ENCODE assay signal across 1 cellular context in genomic region chr1:92544756-92545165, GRCh38.
TF ChIP-seq lines count a peak whose summit lies in the region.

No MANE protein-coding gene starts in this region.

TF ChIP-seq in K562, 482 proteins besides CTCF, POLR2A, EP300 and RAD21 (continued from another document and continues in another):
- TF ChIP-seq ZNF436 (CRISPR knock-in tag; IDR thresholded peaks at IDR 0.05) (no peak), RNF2 (IDR thresholded peaks at IDR 0.05) (peak; percentile 96), THRA (IDR thresholded peaks at IDR 0.05) (no peak), PCBP2 (IDR thresholded peaks at IDR 0.05; ENCODE audit: low read depth, low read length, poor library complexity, severe bottlenecking) (no peak), MTA2 (IDR thresholded peaks at IDR 0.05; ENCODE audit: low read depth) (peak; percentile 99), RBM22 (IDR thresholded peaks at IDR 0.05; ENCODE audit: low read depth, low read length, poor library complexity, severe bottlenecking) (no peak), SMAD2 (IDR thresholded peaks at IDR 0.05; ENCODE audit: low read depth, low read length) (no peak), RAD51 (IDR thresholded peaks at IDR 0.05; ENCODE audit: borderline replicate concordance, low read depth) (peak; percentile 75), ZNF24 (IDR thresholded peaks at IDR 0.05) (no peak; the same call in 1 of the 2 replicates), ZNF644 (tag; IDR thresholded peaks at IDR 0.05; ENCODE audit: low read depth) (peak; percentile 98), MCM7 (IDR thresholded peaks at IDR 0.05) (no peak), ZNF347 (CRISPR knock-in tag; IDR thresholded peaks at IDR 0.05; ENCODE audit: low read depth) (no peak), NCOA6 (IDR thresholded peaks at IDR 0.05) (no peak), GATAD2B (IDR thresholded peaks at IDR 0.05; ENCODE audit: borderline replicate concordance) (peak; percentile 75), KHSRP (IDR thresholded peaks at IDR 0.05) (peak; percentile 95), ZNF695 (CRISPR knock-in tag; IDR thresholded peaks at IDR 0.05) (no peak), FOXM1 (IDR thresholded peaks at IDR 0.05; ENCODE audit: low read depth) (peak; percentile 98), FOXM1 (CRISPR knock-in tag; IDR thresholded peaks at IDR 0.05; ENCODE audit: low read depth) (no peak), FIP1L1 (IDR thresholded peaks at IDR 0.05; ENCODE audit: low read depth, low read length, poor library complexity, severe bottlenecking) (no peak), JUN (IDR thresholded peaks at IDR 0.05; ENCODE audit: borderline replicate concordance, low read depth, low read length) (peak; percentile 84), JUN (CRISPR knock-in tag; IDR thresholded peaks at IDR 0.05; ENCODE audit: borderline replicate concordance) (peak; percentile 85; the same call in 1 of the 2 replicates), PHTF2 (CRISPR knock-in tag; IDR thresholded peaks at IDR 0.05) (peak; percentile 62; the same call in 1 of the 2 replicates), PHF20 (IDR thresholded peaks at IDR 0.05; ENCODE audit: partially characterized antibody) (no peak), ZNF354B (CRISPR knock-in tag; IDR thresholded peaks at IDR 0.05) (peak; percentile 66; the same call in 1 of the 2 replicates), XRCC3 (IDR thresholded peaks at IDR 0.05) (no peak; the same call in 1 of the 2 replicates), SMARCE1 (IDR thresholded peaks at IDR 0.05) (peak; percentile 99), EWSR1 (IDR thresholded peaks at IDR 0.05; ENCODE audit: borderline replicate concordance, low read depth, partially characterized antibody) (no peak), MTA1 (IDR thresholded peaks at IDR 0.05; ENCODE audit: borderline replicate concordance) (peak; percentile 92), RBM15 (IDR thresholded peaks at IDR 0.05; ENCODE audit: insufficient read depth, low read length) (no peak), TRIM24 (IDR thresholded peaks at IDR 0.05) (peak; percentile 96 to 98), BCL6 (CRISPR knock-in tag; IDR thresholded peaks at IDR 0.05) (peak; percentile 78), MCM3 (IDR thresholded peaks at IDR 0.05) (no peak), JUND (IDR thresholded peaks at IDR 0.05; ENCODE audit: borderline replicate concordance, low read depth, low read length) (peak; percentile 94), JUND (tag; IDR thresholded peaks at IDR 0.05; ENCODE audit: borderline replicate concordance, low read depth, low read length) (peak; percentile 95; the same call in 2 of the 3 replicates), ZNF408 (CRISPR knock-in tag; IDR thresholded peaks at IDR 0.05; ENCODE audit: low read depth) (no peak)
- TF ChIP-seq, protein P1, sequence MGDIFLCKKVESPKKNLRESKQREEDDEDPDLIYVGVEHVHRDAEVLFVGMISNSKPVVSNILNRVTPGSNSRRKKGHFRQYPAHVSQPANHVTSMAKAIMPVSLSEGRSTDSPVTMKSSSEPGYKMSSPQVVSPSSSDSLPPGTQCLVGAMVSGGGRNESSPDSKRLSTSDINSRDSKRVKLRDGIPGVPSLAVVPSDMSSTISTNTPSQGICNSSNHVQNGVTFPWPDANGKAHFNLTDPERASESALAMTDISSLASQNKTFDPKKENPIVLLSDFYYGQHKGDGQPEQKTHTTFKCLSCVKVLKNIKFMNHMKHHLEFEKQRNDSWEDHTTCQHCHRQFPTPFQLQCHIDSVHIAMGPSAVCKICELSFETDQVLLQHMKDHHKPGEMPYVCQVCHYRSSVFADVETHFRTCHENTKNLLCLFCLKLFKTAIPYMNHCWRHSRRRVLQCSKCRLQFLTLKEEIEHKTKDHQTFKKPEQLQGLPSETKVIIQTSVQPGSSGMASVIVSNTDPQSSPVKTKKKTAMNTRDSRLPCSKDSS (IDR thresholded peaks at IDR 0.05; ENCODE audit: low read depth, partially characterized antibody): no peak
- TF ChIP-seq, protein P2, sequence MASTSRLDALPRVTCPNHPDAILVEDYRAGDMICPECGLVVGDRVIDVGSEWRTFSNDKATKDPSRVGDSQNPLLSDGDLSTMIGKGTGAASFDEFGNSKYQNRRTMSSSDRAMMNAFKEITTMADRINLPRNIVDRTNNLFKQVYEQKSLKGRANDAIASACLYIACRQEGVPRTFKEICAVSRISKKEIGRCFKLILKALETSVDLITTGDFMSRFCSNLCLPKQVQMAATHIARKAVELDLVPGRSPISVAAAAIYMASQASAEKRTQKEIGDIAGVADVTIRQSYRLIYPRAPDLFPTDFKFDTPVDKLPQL (IDR thresholded peaks at IDR 0.05; ENCODE audit: extremely low read depth, insufficient read length): no peak
- TF ChIP-seq, protein P3, sequence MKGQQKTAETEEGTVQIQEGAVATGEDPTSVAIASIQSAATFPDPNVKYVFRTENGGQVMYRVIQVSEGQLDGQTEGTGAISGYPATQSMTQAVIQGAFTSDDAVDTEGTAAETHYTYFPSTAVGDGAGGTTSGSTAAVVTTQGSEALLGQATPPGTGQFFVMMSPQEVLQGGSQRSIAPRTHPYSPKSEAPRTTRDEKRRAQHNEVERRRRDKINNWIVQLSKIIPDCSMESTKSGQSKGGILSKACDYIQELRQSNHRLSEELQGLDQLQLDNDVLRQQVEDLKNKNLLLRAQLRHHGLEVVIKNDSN (CRISPR knock-in tag; IDR thresholded peaks at IDR 0.05): peak; percentile 80
- TF ChIP-seq, protein P4, sequence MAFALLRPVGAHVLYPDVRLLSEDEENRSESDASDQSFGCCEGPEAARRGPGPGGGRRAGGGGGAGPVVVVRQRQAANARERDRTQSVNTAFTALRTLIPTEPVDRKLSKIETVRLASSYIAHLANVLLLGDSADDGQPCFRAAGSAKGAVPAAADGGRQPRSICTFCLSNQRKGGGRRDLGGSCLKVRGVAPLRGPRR (CRISPR knock-in tag; IDR thresholded peaks at IDR 0.05): no peak
- TF ChIP-seq, protein P5, sequence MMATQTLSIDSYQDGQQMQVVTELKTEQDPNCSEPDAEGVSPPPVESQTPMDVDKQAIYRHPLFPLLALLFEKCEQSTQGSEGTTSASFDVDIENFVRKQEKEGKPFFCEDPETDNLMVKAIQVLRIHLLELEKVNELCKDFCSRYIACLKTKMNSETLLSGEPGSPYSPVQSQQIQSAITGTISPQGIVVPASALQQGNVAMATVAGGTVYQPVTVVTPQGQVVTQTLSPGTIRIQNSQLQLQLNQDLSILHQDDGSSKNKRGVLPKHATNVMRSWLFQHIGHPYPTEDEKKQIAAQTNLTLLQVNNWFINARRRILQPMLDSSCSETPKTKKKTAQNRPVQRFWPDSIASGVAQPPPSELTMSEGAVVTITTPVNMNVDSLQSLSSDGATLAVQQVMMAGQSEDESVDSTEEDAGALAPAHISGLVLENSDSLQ (IDR thresholded peaks at IDR 0.05): peak; percentile 93
- TF ChIP-seq, protein P6, sequence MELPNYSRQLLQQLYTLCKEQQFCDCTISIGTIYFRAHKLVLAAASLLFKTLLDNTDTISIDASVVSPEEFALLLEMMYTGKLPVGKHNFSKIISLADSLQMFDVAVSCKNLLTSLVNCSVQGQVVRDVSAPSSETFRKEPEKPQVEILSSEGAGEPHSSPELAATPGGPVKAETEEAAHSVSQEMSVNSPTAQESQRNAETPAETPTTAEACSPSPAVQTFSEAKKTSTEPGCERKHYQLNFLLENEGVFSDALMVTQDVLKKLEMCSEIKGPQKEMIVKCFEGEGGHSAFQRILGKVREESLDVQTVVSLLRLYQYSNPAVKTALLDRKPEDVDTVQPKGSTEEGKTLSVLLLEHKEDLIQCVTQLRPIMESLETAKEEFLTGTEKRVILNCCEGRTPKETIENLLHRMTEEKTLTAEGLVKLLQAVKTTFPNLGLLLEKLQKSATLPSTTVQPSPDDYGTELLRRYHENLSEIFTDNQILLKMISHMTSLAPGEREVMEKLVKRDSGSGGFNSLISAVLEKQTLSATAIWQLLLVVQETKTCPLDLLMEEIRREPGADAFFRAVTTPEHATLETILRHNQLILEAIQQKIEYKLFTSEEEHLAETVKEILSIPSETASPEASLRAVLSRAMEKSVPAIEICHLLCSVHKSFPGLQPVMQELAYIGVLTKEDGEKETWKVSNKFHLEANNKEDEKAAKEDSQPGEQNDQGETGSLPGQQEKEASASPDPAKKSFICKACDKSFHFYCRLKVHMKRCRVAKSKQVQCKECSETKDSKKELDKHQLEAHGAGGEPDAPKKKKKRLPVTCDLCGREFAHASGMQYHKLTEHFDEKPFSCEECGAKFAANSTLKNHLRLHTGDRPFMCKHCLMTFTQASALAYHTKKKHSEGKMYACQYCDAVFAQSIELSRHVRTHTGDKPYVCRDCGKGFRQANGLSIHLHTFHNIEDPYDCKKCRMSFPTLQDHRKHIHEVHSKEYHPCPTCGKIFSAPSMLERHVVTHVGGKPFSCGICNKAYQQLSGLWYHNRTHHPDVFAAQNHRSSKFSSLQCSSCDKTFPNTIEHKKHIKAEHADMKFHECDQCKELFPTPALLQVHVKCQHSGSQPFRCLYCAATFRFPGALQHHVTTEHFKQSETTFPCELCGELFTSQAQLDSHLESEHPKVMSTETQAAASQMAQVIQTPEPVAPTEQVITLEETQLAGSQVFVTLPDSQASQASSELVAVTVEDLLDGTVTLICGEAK (IDR thresholded peaks at IDR 0.05): peak; percentile 88
- TF ChIP-seq, protein P6 (CRISPR knock-in tag; IDR thresholded peaks at IDR 0.05): no peak
- TF ChIP-seq, protein P7, sequence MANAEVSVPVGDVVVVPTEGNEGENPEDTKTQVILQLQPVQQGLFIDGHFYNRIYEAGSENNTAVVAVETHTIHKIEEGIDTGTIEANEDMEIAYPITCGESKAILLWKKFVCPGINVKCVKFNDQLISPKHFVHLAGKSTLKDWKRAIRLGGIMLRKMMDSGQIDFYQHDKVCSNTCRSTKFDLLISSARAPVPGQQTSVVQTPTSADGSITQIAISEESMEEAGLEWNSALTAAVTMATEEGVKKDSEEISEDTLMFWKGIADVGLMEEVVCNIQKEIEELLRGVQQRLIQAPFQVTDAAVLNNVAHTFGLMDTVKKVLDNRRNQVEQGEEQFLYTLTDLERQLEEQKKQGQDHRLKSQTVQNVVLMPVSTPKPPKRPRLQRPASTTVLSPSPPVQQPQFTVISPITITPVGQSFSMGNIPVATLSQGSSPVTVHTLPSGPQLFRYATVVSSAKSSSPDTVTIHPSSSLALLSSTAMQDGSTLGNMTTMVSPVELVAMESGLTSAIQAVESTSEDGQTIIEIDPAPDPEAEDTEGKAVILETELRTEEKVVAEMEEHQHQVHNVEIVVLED (CRISPR knock-in tag; IDR thresholded peaks at IDR 0.05): no peak
- TF ChIP-seq, protein P8, sequence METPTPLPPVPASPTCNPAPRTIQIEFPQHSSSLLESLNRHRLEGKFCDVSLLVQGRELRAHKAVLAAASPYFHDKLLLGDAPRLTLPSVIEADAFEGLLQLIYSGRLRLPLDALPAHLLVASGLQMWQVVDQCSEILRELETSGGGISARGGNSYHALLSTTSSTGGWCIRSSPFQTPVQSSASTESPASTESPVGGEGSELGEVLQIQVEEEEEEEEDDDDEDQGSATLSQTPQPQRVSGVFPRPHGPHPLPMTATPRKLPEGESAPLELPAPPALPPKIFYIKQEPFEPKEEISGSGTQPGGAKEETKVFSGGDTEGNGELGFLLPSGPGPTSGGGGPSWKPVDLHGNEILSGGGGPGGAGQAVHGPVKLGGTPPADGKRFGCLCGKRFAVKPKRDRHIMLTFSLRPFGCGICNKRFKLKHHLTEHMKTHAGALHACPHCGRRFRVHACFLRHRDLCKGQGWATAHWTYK (CRISPR knock-in tag; IDR thresholded peaks at IDR 0.05): peak; percentile 97
